In genomic region chr5:171965740-171966139, GRCh38 we compare ENCODE assay signal across 11 cellular contexts. TPM values are rescaled to one million over a fixed set of nuclear protein-coding genes. Genes with fewer than 3 reads are reported as not detected.
A peak's percentile ranks its signal among the peaks of the same experiment; 100 is the strongest.
DNase-seq lines count a peak whose midpoint lies in the region; ATAC-seq and TF ChIP-seq lines count a peak whose summit lies in the region.
"Had no signal": no experiment of that assay in that cellular context is flagged by ENCODE, and none has a peak within 500 bp of the region (broad histone marks: within the 10 kb centered on the region; RNA-seq: fewer than 3 reads in every experiment).

No MANE protein-coding gene starts in this region.

- H3K27ac ChIP-seq in DOHH2 (ENCODE audit: low read depth, low read length), result no peak overlapping the region
- H3K27ac ChIP-seq in uterus, result peak overlapping the region in 1 of 2 donors; percentile 23
- H3K27ac ChIP-seq: SJCRH30 had no signal

- DNase-seq in NB4 (ENCODE audit: low read depth) (peak; percentile 75), osteocyte (ENCODE audit: extremely low spot score, unreplicated experiment) (no peak), SK-N-DZ (ENCODE audit: low spot score) (no peak), uterus (no peak), islet precursor cell (no peak)
- no peak for DNase-seq in activated naive CD4-positive, alpha-beta T cell treated with anti-CD3 and anti-CD28 coated beads, Interleukin-2, amount 50 U/mL, for 72 hours (ENCODE audit: low spot score in 2 of 2)
- DNase-seq: activated gamma-delta T cell, DMS153, SJCRH30 had no signal

- TF ChIP-seq CTCF in DOHH2 (IDR thresholded peaks at IDR 0.05; ENCODE audit: low read depth, low read length, poor library complexity, severe bottlenecking) (no peak), NB4 (IDR thresholded peaks at IDR 0.05; ENCODE audit: low read depth, low read length) (no peak), osteocyte (IDR thresholded peaks at IDR 0.05) (no peak), uterus (IDR thresholded peaks at IDR 0.05) (no peak)

- peaks cover 10% of the 10 kb centered on the region; the same call in 1 of the 2 replicates for H4K20me1 ChIP-seq in DOHH2 (ENCODE audit: control insufficient read depth, insufficient read depth, low read depth, low read length)

- H3K9me3 Mint-ChIP-seq in activated naive CD4-positive, alpha-beta T cell treated with anti-CD3 and anti-CD28 coated beads, Interleukin-2, amount 50 U/mL, for 72 hours, result peaks cover 0 to 14% of the 10 kb centered on the region in 2 donors
- peaks cover 4% of the 10 kb centered on the region for H3K9me3 Mint-ChIP-seq in osteocyte (ENCODE audit: unreplicated experiment)

- H3K36me3 ChIP-seq in DOHH2 (ENCODE audit: control insufficient read depth, low read length) (peaks cover 2% of the 10 kb centered on the region), uterus (no peaks in the 10 kb centered on the region)
- H3K36me3 ChIP-seq: SJCRH30 had no signal

- H3K79me2 ChIP-seq in DOHH2 (ENCODE audit: control insufficient read depth, low read length), result peaks cover 95% of the 10 kb centered on the region

- H3K4me2 ChIP-seq in DOHH2 (ENCODE audit: low read length), result peak overlapping the region; percentile 25; the same call in 1 of the 2 replicates

- intact Hi-C loops in uterus (cut with DNase I; ENCODE audit: low total_unique reads), result no loop called here

- no peaks in the 10 kb centered on the region for H3K27me3 ChIP-seq in DOHH2 (ENCODE audit: control insufficient read depth, low read length)
- no peaks in the 10 kb centered on the region for H3K27me3 ChIP-seq in uterus
- H3K27me3 ChIP-seq: SJCRH30 had no signal

- ATAC-seq in activated naive CD4-positive, alpha-beta T cell treated with anti-CD3 and anti-CD28 coated beads, Interleukin-2, amount 50 U/mL, for 72 hours, result peak; percentile 30 to 64
- ATAC-seq in HG02973 (IDR thresholded peaks at IDR 0.05; ENCODE audit: unreplicated experiment), result no peak

- peaks cover 1 to 39% of the 10 kb centered on the region in 2 donors for H3K36me3 Mint-ChIP-seq in activated naive CD4-positive, alpha-beta T cell treated with anti-CD3 and anti-CD28 coated beads, Interleukin-2, amount 50 U/mL, for 72 hours
- peaks cover 6% of the 10 kb centered on the region for H3K36me3 Mint-ChIP-seq in osteocyte (ENCODE audit: unreplicated experiment)

- H3K27me3 Mint-ChIP-seq in osteocyte (ENCODE audit: unreplicated experiment), result no peaks in the 10 kb centered on the region

- peak overlapping the region; percentile 0 to 88 for H3K27ac Mint-ChIP-seq in activated naive CD4-positive, alpha-beta T cell treated with anti-CD3 and anti-CD28 coated beads, Interleukin-2, amount 50 U/mL, for 72 hours
- H3K27ac Mint-ChIP-seq in osteocyte (ENCODE audit: unreplicated experiment), result peak overlapping the region; percentile 45

- H3K4me1 ChIP-seq in DOHH2 (ENCODE audit: control insufficient read depth, low read length) (peaks cover 55% of the 10 kb centered on the region), uterus (peaks cover 0 to 5% of the 10 kb centered on the region in 2 donors)
- H3K4me1 ChIP-seq: SJCRH30 had no signal

- no peak overlapping the region for H3K4me3 Mint-ChIP-seq in osteocyte (ENCODE audit: unreplicated experiment)

- H3K9me2 ChIP-seq in DOHH2 (replicated peaks; ENCODE audit: control insufficient read depth, low read length), result no peaks in the 10 kb centered on the region

- H3K4me3 ChIP-seq in DOHH2 (ENCODE audit: low read length) (no peak overlapping the region), NB4 (ENCODE audit: low read depth, low read length) (no peak overlapping the region), uterus (no peak overlapping the region)
- H3K4me3 ChIP-seq: SJCRH30 had no signal

- H3K4me1 Mint-ChIP-seq in osteocyte (ENCODE audit: unreplicated experiment), result peaks cover 42% of the 10 kb centered on the region

- TF ChIP-seq POLR2A in NB4 (IDR thresholded peaks at IDR 0.05; ENCODE audit: extremely low read depth, insufficient read length) (no peak), uterus (IDR thresholded peaks at IDR 0.05) (no peak)

- no peaks in the 10 kb centered on the region for H3F3A ChIP-seq in DOHH2 (ENCODE audit: control insufficient read depth, insufficient read depth)

- H3K9me3 ChIP-seq in DOHH2 (ENCODE audit: control insufficient read depth, insufficient read depth, low read length) (no peaks in the 10 kb centered on the region), uterus (no peaks in the 10 kb centered on the region)
- H3K9me3 ChIP-seq: SJCRH30 had no signal

RNA-seq across cellular contexts. Expression of gene FBXW11, which starts 40.7 kb away (rescaled TPM):
- 10 to 100 TPM; 40.7 to 41.7 TPM for total RNA-seq in activated naive CD4-positive, alpha-beta T cell treated with anti-CD3 and anti-CD28 coated beads, Interleukin-2, amount 50 U/mL, for 72 hours
- total RNA-seq in osteocyte (60.1 and 61.4 TPM in 2 replicates), uterus (100 to 1,000 TPM in 1 of 4 donors, 10 to 100 TPM in 3; 35.9 to 111 (median 63.7) TPM)
- 56.2 and 72.9 TPM in 2 replicates for polyA plus RNA-seq in SK-N-DZ (2014; cell fraction: cytosol; rRNA removed)
- 32.8 and 35.4 TPM in 2 replicates for polyA plus RNA-seq in SK-N-DZ (2014; cell fraction: nucleus; rRNA removed)
